8 cellular contexts compared by ENCODE assay signal in genomic region chr9:79705704-79706103, GRCh38.
"Had no signal": no experiment of that assay in that cellular context is flagged by ENCODE, and none has a peak within 500 bp of the region (broad histone marks: within the 10 kb centered on the region; RNA-seq: fewer than 3 reads in every experiment).

No MANE protein-coding gene starts in this region.

- H3K4me2 ChIP-seq: GM23338 had no signal

- ATAC-seq: GM23338 had no signal

- FAIRE-seq: H1, H54, HTR-8/SVneo had no signal

- H3K4me3 ChIP-seq: GM23338 had no signal

- H3K27ac Mint-ChIP-seq: H9 had no signal

- H2AFZ ChIP-seq: GM23338 had no signal

- H3K9me3 Mint-ChIP-seq: GM23338, H9 had no signal

- DNase-seq: H9, HCEC 1CT, IMR-90, KBM-7 had no signal

- H3K4me3 Mint-ChIP-seq: GM23338, H9 had no signal
